In genomic region chr6:167858842-167859520, GRCh38 we compare ENCODE assay signal across 22 cellular contexts. TPM values are rescaled to one million over a fixed set of nuclear protein-coding genes. Genes with fewer than 3 reads are reported as not detected.
DNase-seq lines count a peak whose midpoint lies in the region; ATAC-seq and TF ChIP-seq lines count a peak whose summit lies in the region.
"Had no signal": no experiment of that assay in that cellular context is flagged by ENCODE, and none has a peak within 500 bp of the region (broad histone marks: within the 10 kb centered on the region; RNA-seq: fewer than 3 reads in every experiment).

No MANE protein-coding gene starts in this region.

- no peaks in the 10 kb centered on the region for H4K20me1 ChIP-seq in osteoblast (ENCODE audit: insufficient read depth, low read length)

- H2AFZ ChIP-seq in osteoblast (ENCODE audit: low read length): no peak overlapping the region
- H2AFZ ChIP-seq: PC-9 had no signal

- H3K79me2 ChIP-seq in osteoblast (ENCODE audit: insufficient read depth, low read length): peaks cover 63% of the 10 kb centered on the region

- DNase-seq in GM12865 (ENCODE audit: low read depth): peak; percentile 14
- DNase-seq in SK-N-MC (ENCODE audit: low read depth, low spot score): no peak
- DNase-seq in fibroblast of villous mesenchyme (ENCODE audit: low read depth): peak; percentile 29
- DNase-seq in osteoblast (ENCODE audit: insufficient read length, low spot score, missing footprints): no peak
- no peak for DNase-seq in HuH-7.5 (ENCODE audit: low spot score)
- DNase-seq in vagina (ENCODE audit: extremely low spot score in 2 of 2): no peak
- DNase-seq in activated CD4-positive, alpha-beta T cell treated with anti-CD3 and anti-CD28 coated beads, Interleukin-2, amount 50 U/mL, for 1 hour: no peak
- DNase-seq: activated CD4-positive, alpha-beta T cell treated with anti-CD3 and anti-CD28 coated beads for 36 hours; activated naive CD8-positive, alpha-beta T cell treated with anti-CD3 and anti-CD28 coated beads, Interleukin-2, amount 10 ng/mL, durations not matched to agents 7 days and 5 days; activated T-cell treated with anti-CD3 and anti-CD28 coated beads, Interleukin-2, amount 50 U/mL, for 1 hour; cerebellar nuclear complex; head of caudate nucleus; left cardiac atrium; natural killer cell; NCI-H187; NCI-H510A treated with DMSO at 0.1 percent for 48 hours; PC-9; right lobe of liver; stimulated activated CD4-positive, alpha-beta T cell treated with anti-CD3 and anti-CD28 coated beads, Interleukin-4, amount 100 ng/mL, for 24 hours had no signal

- H3K4me1 ChIP-seq in osteoblast (ENCODE audit: insufficient read depth, low read length): peaks cover 38% of the 10 kb centered on the region
- H3K4me1 ChIP-seq in vagina: peaks cover 42% of the 10 kb centered on the region

- H3K36me3 ChIP-seq in SK-N-MC (ENCODE audit: insufficient read depth, low read length) (no peaks in the 10 kb centered on the region; the same call in 1 of the 2 replicates), osteoblast (ENCODE audit: insufficient read depth, low read length) (no peaks in the 10 kb centered on the region), vagina (no peaks in the 10 kb centered on the region)
- H3K36me3 ChIP-seq: right lobe of liver, tibial nerve had no signal

- H3K27ac ChIP-seq in SK-N-MC (peak overlapping the region; percentile 91), osteoblast (ENCODE audit: low read depth, low read length) (peak overlapping the region; percentile 97), vagina (no peak overlapping the region)
- H3K27ac ChIP-seq: epithelial cell of prostate, PC-9 had no signal

- intact Hi-C loops in vagina (cut with DNase I): no loop called here

- H3K4me3 ChIP-seq in GM12865 (ENCODE audit: low read depth, low read length) (no peak overlapping the region), SK-N-MC (peak overlapping the region; percentile 65), fibroblast of villous mesenchyme (ENCODE audit: low read depth, low read length) (no peak overlapping the region), osteoblast (ENCODE audit: insufficient read depth, low read length) (no peak overlapping the region), vagina (no peak overlapping the region)
- H3K4me3 ChIP-seq: PC-9, right lobe of liver, tibial nerve had no signal

- peak overlapping the region; percentile 66 for H3K4me2 ChIP-seq in osteoblast (ENCODE audit: insufficient read depth, low read length)
- H3K4me2 ChIP-seq: PC-9 had no signal

- H3K9ac ChIP-seq in SK-N-MC (ENCODE audit: insufficient read length): peak overlapping the region; percentile 27

- no peak for TF ChIP-seq POLR2A in vagina (IDR thresholded peaks at IDR 0.05)

- ATAC-seq in HG03025 (IDR thresholded peaks at IDR 0.05; ENCODE audit: low FRiP score, unreplicated experiment): no peak
- ATAC-seq: activated CD4-positive, alpha-beta T cell treated with anti-CD3 and anti-CD28 coated beads for 36 hours; natural killer cell had no signal

- H3K27me3 ChIP-seq in osteoblast (ENCODE audit: insufficient read depth, low read length): no peaks in the 10 kb centered on the region
- no peaks in the 10 kb centered on the region for H3K27me3 ChIP-seq in vagina
- H3K27me3 ChIP-seq: right lobe of liver, tibial nerve had no signal

- H3K9me3 ChIP-seq in SK-N-MC (ENCODE audit: low read depth, low read length) (no peaks in the 10 kb centered on the region; the same call in 1 of the 2 replicates), osteoblast (ENCODE audit: low read depth, low read length) (no peaks in the 10 kb centered on the region), vagina (no peaks in the 10 kb centered on the region)
- H3K9me3 ChIP-seq: right lobe of liver, tibial nerve had no signal

- TF ChIP-seq CTCF in GM12865 (IDR thresholded peaks at IDR 0.05; ENCODE audit: insufficient read depth, low read depth, low read length, missing control alignments): no peak
- no peak for TF ChIP-seq CTCF in fibroblast of villous mesenchyme (IDR thresholded peaks at IDR 0.05; ENCODE audit: insufficient read depth, low read depth, low read length)
- TF ChIP-seq CTCF in osteoblast (IDR thresholded peaks at IDR 0.05; ENCODE audit: extremely low read depth, low read depth, low read length): no peak
- no peak for TF ChIP-seq CTCF in vagina (IDR thresholded peaks at IDR 0.05)

RNA-seq across cellular contexts. Expression of gene AFDN, which starts 32.3 kb away (rescaled TPM):
- total RNA-seq in fibroblast of villous mesenchyme (32.2 and 37.1 TPM in 2 replicates), osteoblast (31.2 and 52.5 TPM in 2 replicates), vagina (162 TPM)

Comparison
In these comparisons a context has a peak if more than half of its experiments do, and no peak if none do; other contexts are left out.
1. DNase-seq: peak in GM12865 (single experiment) and fibroblast of villous mesenchyme (single experiment); none in SK-N-MC (single experiment), osteoblast (single experiment), HuH-7.5 (single experiment), vagina (0 of 2) and activated CD4-positive, alpha-beta T cell treated with anti-CD3 and anti-CD28 coated beads, Interleukin-2, amount 50 U/mL, for 1 hour (single experiment).